19 cellular contexts compared by ENCODE assay signal in genomic region chr11:126853732-126854131, GRCh38.
DNase-seq lines count a peak whose midpoint lies in the region; ATAC-seq and TF ChIP-seq lines count a peak whose summit lies in the region.
"Had no signal": no experiment of that assay in that cellular context is flagged by ENCODE, and none has a peak within 500 bp of the region (broad histone marks: within the 10 kb centered on the region; RNA-seq: fewer than 3 reads in every experiment).

No MANE protein-coding gene starts in this region.

- WGBS in ovary, 3 donors: 7 to 24% (median 7%) methylated on average over 2 of the region's 2 CpGs

- no peaks in the 10 kb centered on the region for H3K9me3 ChIP-seq in adipocyte (ENCODE audit: control insufficient read depth, low read length)
- H3K9me3 ChIP-seq in ovary: no peaks in the 10 kb centered on the region
- H3K9me3 ChIP-seq: breast epithelium, right atrium auricular region had no signal

- H3K36me3 Mint-ChIP-seq in GM23338 (ENCODE audit: low read depth): no peaks in the 10 kb centered on the region
- H3K36me3 Mint-ChIP-seq: memory B cell, WTC11 had no signal

- H3F3A ChIP-seq in GM23338 (replicated peaks; ENCODE audit: low read depth): no peaks in the 10 kb centered on the region

- no peaks in the 10 kb centered on the region for H3K27me3 Mint-ChIP-seq in GM23338 (ENCODE audit: insufficient read depth, low read depth, poor library complexity)

- H3K27ac ChIP-seq in ovary (no peak overlapping the region), GM23338 (ENCODE audit: low read depth) (no peak overlapping the region)
- H3K27ac ChIP-seq: breast epithelium, right atrium auricular region had no signal

- H3K9me3 Mint-ChIP-seq in GM23338: no peaks in the 10 kb centered on the region
- H3K9me3 Mint-ChIP-seq: neural crest cell had no signal

- DNase-seq in adipocyte (ENCODE audit: low read depth) (peak; percentile 6), ovary (no peak), GM23338 (ENCODE audit: low spot score) (no peak), C1 segment of cervical spinal cord (lab: John Stamatoyannopoulos, UW) (no peak)
- DNase-seq: activated naive CD4-positive, alpha-beta T cell; COR-L47; effector CD8-positive, alpha-beta T cell; GF-D8; NCI-H1417; SW 1271 had no signal

- no peak for TF ChIP-seq POLR2A in ovary (IDR thresholded peaks at IDR 0.05)

- H3K9me2 ChIP-seq in GM23338 (ENCODE audit: insufficient read depth): 0 out of 2 replicates have a peak, but pooled peaks cover 7% of the 10 kb centered on the region

- H3K27me3 ChIP-seq in adipocyte (replicated peaks; ENCODE audit: control insufficient read depth, insufficient read depth, low read length): no peaks in the 10 kb centered on the region
- no peaks in the 10 kb centered on the region for H3K27me3 ChIP-seq in ovary
- no peaks in the 10 kb centered on the region for H3K27me3 ChIP-seq in GM23338 (ENCODE audit: insufficient read depth)
- H3K27me3 ChIP-seq: breast epithelium, right atrium auricular region had no signal

- H2AFZ ChIP-seq in GM23338: no peak overlapping the region

- H3K4me1 Mint-ChIP-seq in GM23338: peaks cover 11% of the 10 kb centered on the region
- H3K4me1 Mint-ChIP-seq: memory B cell, neural crest cell had no signal

- H3K9ac ChIP-seq in adipocyte (ENCODE audit: low read length): no peak overlapping the region

- H3K4me3 ChIP-seq in adipocyte (ENCODE audit: low read length) (no peak overlapping the region), ovary (no peak overlapping the region), GM23338 (no peak overlapping the region)
- H3K4me3 ChIP-seq: breast epithelium, right atrium auricular region had no signal

- H3K36me3 ChIP-seq in adipocyte (ENCODE audit: control insufficient read depth, insufficient read depth, low read length, severe bottlenecking) (no peaks in the 10 kb centered on the region), ovary (no peaks in the 10 kb centered on the region), GM23338 (ENCODE audit: insufficient read depth) (no peaks in the 10 kb centered on the region)
- H3K36me3 ChIP-seq: breast epithelium, right atrium auricular region had no signal

- no peaks in the 10 kb centered on the region for H3K79me2 ChIP-seq in GM23338 (replicated peaks; ENCODE audit: insufficient read depth)

- H4K20me1 ChIP-seq in GM23338 (replicated peaks; ENCODE audit: insufficient read depth): no peaks in the 10 kb centered on the region

- H3K4me1 ChIP-seq in adipocyte (ENCODE audit: control insufficient read depth, insufficient read depth, low read length): no peaks in the 10 kb centered on the region
- no peaks in the 10 kb centered on the region for H3K4me1 ChIP-seq in ovary (ENCODE audit: insufficient read depth)
- no peaks in the 10 kb centered on the region for H3K4me1 ChIP-seq in GM23338 (ENCODE audit: insufficient read depth)
- H3K4me1 ChIP-seq: breast epithelium, right atrium auricular region had no signal

- peak; percentile 73 for ATAC-seq in GM18498 (IDR thresholded peaks at IDR 0.05; ENCODE audit: unreplicated experiment)
- ATAC-seq in GM19468 (IDR thresholded peaks at IDR 0.05; ENCODE audit: extremely low read depth, unreplicated experiment): peak; percentile 39
- peak; percentile 76 for ATAC-seq in HG03066 (IDR thresholded peaks at IDR 0.05; ENCODE audit: low read depth, unreplicated experiment)
- no peak for ATAC-seq in GM23338
- no peak for ATAC-seq in HG03565 (IDR thresholded peaks at IDR 0.05; ENCODE audit: unreplicated experiment)
- ATAC-seq: WTC11 had no signal

- TF ChIP-seq CTCF in ovary (IDR thresholded peaks at IDR 0.05): no peak
- TF ChIP-seq CTCF in GM23338 (conservative IDR thresholded peaks at IDR 0.05; ENCODE audit: low read depth in 2 of 2): no peak

- no peak for TF ChIP-seq EP300 in ovary (IDR thresholded peaks at IDR 0.05)

- no peak overlapping the region for H3K27ac Mint-ChIP-seq in GM23338
- H3K27ac Mint-ChIP-seq: memory B cell, WTC11 had no signal

- intact Hi-C loops in ovary (cut with DNase I): no loop called here

- no peak overlapping the region for H3K4me2 ChIP-seq in GM23338

- no peak overlapping the region for H3K4me3 Mint-ChIP-seq in GM23338
- H3K4me3 Mint-ChIP-seq: memory B cell, neural crest cell, WTC11 had no signal

TF ChIP-seq in GM23338, 12 proteins besides CTCF, POLR2A, EP300 and RAD21:
- TF ChIP-seq POLR2AphosphoS5 (IDR thresholded peaks at IDR 0.05; ENCODE audit: low read depth) (no peak), JUNB (IDR thresholded peaks at IDR 0.05; ENCODE audit: unreplicated experiment) (no peak)

Comparison
In these comparisons a context has a peak if more than half of its experiments do, and no peak if none do; other contexts are left out.
1. ATAC-seq: peak in GM18498 (single experiment), GM19468 (single experiment) and HG03066 (single experiment); none in GM23338 (single experiment) and HG03565 (single experiment).